8 cellular contexts compared by ENCODE assay signal in the genomic region with DNA sequence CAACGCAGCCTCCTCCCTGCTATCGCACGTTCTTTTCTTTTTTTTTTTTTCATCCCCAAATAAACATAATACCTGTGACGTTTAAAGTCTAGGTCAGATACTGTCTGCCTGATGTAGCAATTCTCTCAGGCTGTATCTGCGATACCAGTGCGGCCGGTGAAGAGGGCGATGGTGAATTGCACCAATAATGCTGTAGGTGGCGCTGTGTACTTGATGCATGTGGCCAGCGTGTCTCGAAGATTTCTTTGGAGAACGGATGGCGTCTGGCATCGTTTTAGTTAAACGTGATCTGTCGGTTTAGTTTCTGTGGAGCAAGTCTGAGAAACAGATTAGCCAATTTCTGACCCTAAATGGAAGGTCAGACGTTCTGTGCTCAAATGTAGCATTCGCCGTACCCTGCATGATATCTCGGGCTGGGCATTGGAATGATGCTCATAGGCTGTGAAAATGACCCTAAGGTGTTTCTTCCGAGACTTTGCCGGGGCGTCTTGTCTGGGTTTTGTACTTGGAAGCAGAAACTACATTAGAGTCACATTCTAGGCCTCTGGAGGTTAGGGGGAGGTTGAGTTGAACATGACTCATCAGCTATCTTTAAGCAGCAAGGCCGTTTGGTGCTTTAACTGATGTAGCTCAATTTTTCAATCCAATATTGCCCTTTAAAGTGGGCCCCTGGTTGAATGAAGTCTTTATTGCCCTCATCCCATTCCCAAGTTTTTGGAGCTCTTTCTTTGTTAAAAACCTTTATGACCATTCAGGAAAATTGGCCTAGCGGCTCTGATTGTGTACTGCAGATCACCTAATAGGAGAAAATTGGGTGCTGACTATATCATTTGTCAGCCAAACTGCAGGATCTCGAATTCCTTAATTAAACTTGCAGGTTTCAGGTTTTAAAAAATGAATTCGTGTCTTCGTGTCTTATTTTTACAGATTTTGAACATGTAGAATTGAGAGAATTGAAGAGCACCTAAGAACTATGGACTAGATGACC.
DNase-seq lines count a peak whose midpoint lies in the region; ATAC-seq and TF ChIP-seq lines count a peak whose summit lies in the region.
"Had no signal": no experiment of that assay in that cellular context is flagged by ENCODE, and none has a peak within 500 bp of the region (broad histone marks: within the 10 kb centered on the region; RNA-seq: fewer than 3 reads in every experiment).

No MANE protein-coding gene starts in this region.

- peak; percentile 76 for TF ChIP-seq CTCF in GM12874 (IDR thresholded peaks at IDR 0.05; ENCODE audit: insufficient read depth, low read depth, low read length)
- peak; percentile 84 for TF ChIP-seq CTCF in foreskin fibroblast (IDR thresholded peaks at IDR 0.05; ENCODE audit: low read depth, low read length)

- no peak overlapping the region for H3K27ac Mint-ChIP-seq in activated T-cell treated with anti-CD3 and anti-CD28 coated beads, Interleukin-2, amount 50 U/mL, for 24 hours

- H3K4me3 Mint-ChIP-seq in activated T-cell treated with anti-CD3 and anti-CD28 coated beads, Interleukin-2, amount 50 U/mL, for 24 hours: no peak overlapping the region
- H3K4me3 Mint-ChIP-seq: central memory CD8-positive, alpha-beta T cell had no signal

- ATAC-seq in HG03439 (IDR thresholded peaks at IDR 0.05; ENCODE audit: unreplicated experiment) (peak; percentile 78), GM18520 (IDR thresholded peaks at IDR 0.05; ENCODE audit: unreplicated experiment) (no peak)

- H3K4me1 Mint-ChIP-seq in activated T-cell treated with anti-CD3 and anti-CD28 coated beads, Interleukin-2, amount 50 U/mL, for 24 hours (ENCODE audit: low read depth): peaks cover 5% of the 10 kb centered on the region
- H3K4me1 Mint-ChIP-seq: central memory CD8-positive, alpha-beta T cell had no signal

- no peaks in the 10 kb centered on the region for H3K9me3 Mint-ChIP-seq in activated T-cell treated with anti-CD3 and anti-CD28 coated beads, Interleukin-2, amount 50 U/mL, for 24 hours
- H3K9me3 Mint-ChIP-seq: central memory CD8-positive, alpha-beta T cell had no signal

- peaks cover 28% of the 10 kb centered on the region for H3K27me3 Mint-ChIP-seq in activated T-cell treated with anti-CD3 and anti-CD28 coated beads, Interleukin-2, amount 50 U/mL, for 24 hours

- DNase-seq in NCI-H748 treated with DMSO at 0.1 percent for 48 hours (lab: John Stamatoyannopoulos, UW): peak; percentile 51
- peak; percentile 50 for DNase-seq in activated T-cell treated with anti-CD3 and anti-CD28 coated beads, Interleukin-2, amount 50 U/mL, for 24 hours
- peak; percentile 80 to 91 for DNase-seq in foreskin fibroblast
- DNase-seq in non-pigmented ciliary epithelial cell (ENCODE audit: low read depth): peak; percentile 27

- H3K4me3 ChIP-seq in foreskin fibroblast (ENCODE audit: low read depth in 1 of 2, low read length in 2 of 2): peak overlapping the region; percentile 20 to 50

- H3K36me3 Mint-ChIP-seq in activated T-cell treated with anti-CD3 and anti-CD28 coated beads, Interleukin-2, amount 50 U/mL, for 24 hours (ENCODE audit: low read depth): no peaks in the 10 kb centered on the region

Comparison
In these comparisons a context has a peak if more than half of its experiments do, and no peak if none do; other contexts are left out.
1. DNase-seq: peak in every context shown above with its lines; median percentile 86 in foreskin fibroblast; 51 in NCI-H748 treated with DMSO at 0.1 percent for 48 hours; 50 in activated T-cell treated with anti-CD3 and anti-CD28 coated beads, Interleukin-2, amount 50 U/mL, for 24 hours; 27 in non-pigmented ciliary epithelial cell.